Comparison of ENCODE assay signal across 1 cellular context in the genomic region with DNA sequence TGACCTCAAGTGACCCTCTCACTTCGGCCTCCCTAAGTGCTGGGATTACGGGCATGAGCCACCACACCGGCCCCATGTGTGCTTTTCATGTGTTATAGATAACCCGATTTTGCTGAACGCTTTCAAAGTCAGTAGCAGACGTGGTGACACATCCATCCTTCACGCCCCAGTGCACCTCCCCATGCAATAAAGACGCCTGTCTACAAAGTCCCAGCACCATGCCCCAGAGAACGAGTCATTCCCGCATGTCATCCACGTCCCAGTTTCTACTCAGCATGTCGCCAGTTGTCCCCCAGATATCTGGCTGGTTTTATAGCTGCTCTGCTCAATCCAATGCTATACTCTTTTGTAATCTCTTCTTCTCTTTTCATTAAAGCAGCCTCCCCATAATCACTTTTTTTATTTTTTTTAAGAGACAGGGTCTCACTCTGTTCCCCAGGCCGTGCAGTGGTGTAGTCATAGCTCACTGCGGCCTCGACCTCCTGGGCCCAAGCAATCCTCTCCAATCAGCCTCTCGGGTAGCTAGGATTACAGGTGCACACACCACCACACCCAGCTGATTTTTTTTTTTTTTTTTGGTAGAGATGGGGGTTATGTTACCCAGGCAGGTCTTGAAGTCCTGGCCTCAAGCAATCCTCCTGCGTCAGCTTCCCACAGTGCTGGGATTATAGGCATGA.
TF ChIP-seq lines count a peak whose summit lies in the region.

No MANE protein-coding gene starts in this region.

TF ChIP-seq in HepG2, 621 proteins besides CTCF, POLR2A, EP300 and RAD21:
- TF ChIP-seq RXRB (CRISPR knock-in tag; IDR thresholded peaks at IDR 0.05; ENCODE audit: borderline replicate concordance) (no peak), KMT2A (CRISPR knock-in tag; IDR thresholded peaks at IDR 0.05) (no peak), ZBTB8A (CRISPR knock-in tag; IDR thresholded peaks at IDR 0.05; ENCODE audit: borderline replicate concordance, low read depth) (no peak), ATRX (CRISPR knock-in tag; IDR thresholded peaks at IDR 0.05; ENCODE audit: borderline replicate concordance) (no peak), ZNF318 (CRISPR knock-in tag; IDR thresholded peaks at IDR 0.05) (no peak), ZSCAN12 (CRISPR knock-in tag; IDR thresholded peaks at IDR 0.05) (no peak), ZNF276 (CRISPR knock-in tag; IDR thresholded peaks at IDR 0.05; ENCODE audit: low read depth) (no peak), ZNF570 (CRISPR knock-in tag; IDR thresholded peaks at IDR 0.05; ENCODE audit: borderline replicate concordance) (no peak), GLI4 (CRISPR knock-in tag; IDR thresholded peaks at IDR 0.05; ENCODE audit: borderline replicate concordance) (no peak), REL (CRISPR knock-in tag; conservative IDR thresholded peaks at IDR 0.05) (no peak), ZNF335 (CRISPR knock-in tag; IDR thresholded peaks at IDR 0.05) (no peak), SP1 (IDR thresholded peaks at IDR 0.05) (no peak), SP1 (CRISPR knock-in tag; IDR thresholded peaks at IDR 0.05) (no peak)
- TF ChIP-seq, protein P1, sequence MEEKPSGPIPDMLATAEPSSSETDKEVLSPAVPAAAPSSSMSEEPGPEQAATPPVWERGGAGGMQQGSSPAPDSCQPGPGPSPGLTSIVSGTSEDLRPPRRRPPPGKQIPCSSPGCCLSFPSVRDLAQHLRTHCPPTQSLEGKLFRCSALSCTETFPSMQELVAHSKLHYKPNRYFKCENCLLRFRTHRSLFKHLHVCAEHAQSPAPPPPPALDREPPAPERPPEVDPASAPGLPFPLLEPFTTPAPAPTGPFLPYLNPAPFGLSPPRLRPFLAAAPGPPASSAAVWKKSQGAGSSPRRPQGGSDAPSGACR (CRISPR knock-in tag; IDR thresholded peaks at IDR 0.05), result no peak
TF ChIP-seq in HepG2: peak in this region for 0.
